Comparison of ENCODE assay signal across 29 cellular contexts in genomic region chr3:104685492-104685891, GRCh38.
"Had no signal": no experiment of that assay in that cellular context is flagged by ENCODE, and none has a peak within 500 bp of the region (broad histone marks: within the 10 kb centered on the region; RNA-seq: fewer than 3 reads in every experiment).

No MANE protein-coding gene starts in this region.

- H3K36me3 ChIP-seq: colonic mucosa, esophagus muscularis mucosa, heart right ventricle, right lobe of liver, stomach, thyroid gland, vagina had no signal

- ATAC-seq: foreskin keratinocyte; heart right ventricle; left lobe of liver; natural killer cell; right lobe of liver; stimulated activated effector memory CD8-positive, alpha-beta T cell treated with anti-CD3 and anti-CD28 coated beads, Interleukin-12 subunit alpha, Interleukin-12 subunit beta, amount 100 ng/mL, for 72 hours had no signal

- H3K4me3 Mint-ChIP-seq: dendritic cell treated with granulocyte-macrophage colony-stimulating factor and Interleukin-4, amounts not matched to agents 40 ng/mL and 50 ng/mL, for 4 days; endodermal cell; memory B cell; natural killer cell; stimulated activated effector memory CD8-positive, alpha-beta T cell treated with anti-CD3 and anti-CD28 coated beads, Interleukin-12 subunit alpha, Interleukin-12 subunit beta, amount 100 ng/mL, for 72 hours had no signal

- H3K36me3 Mint-ChIP-seq: natural killer cell; stimulated activated effector memory CD8-positive, alpha-beta T cell treated with anti-CD3 and anti-CD28 coated beads, Interleukin-12 subunit alpha, Interleukin-12 subunit beta, amount 100 ng/mL, for 72 hours had no signal

- H3K4me1 ChIP-seq: colonic mucosa, esophagus muscularis mucosa, foreskin keratinocyte, heart right ventricle, right lobe of liver, stomach, thyroid gland, vagina had no signal

- H3K27me3 ChIP-seq: colonic mucosa, esophagus muscularis mucosa, heart right ventricle, right lobe of liver, stomach, thyroid gland, vagina had no signal

- H3K9me3 Mint-ChIP-seq: endodermal cell had no signal

- H3K4me3 ChIP-seq: colonic mucosa, esophagus muscularis mucosa, heart right ventricle, lung, right lobe of liver, smooth muscle cell, stomach, thyroid gland, vagina had no signal

- H3K27me3 Mint-ChIP-seq: dendritic cell treated with granulocyte-macrophage colony-stimulating factor and Interleukin-4, amounts not matched to agents 40 ng/mL and 50 ng/mL, for 4 days; memory B cell; progenitor cell of endocrine pancreas had no signal

- H3K27ac ChIP-seq: colonic mucosa, esophagus muscularis mucosa, foreskin keratinocyte, heart right ventricle, parathyroid adenoma, right lobe of liver, stomach, thyroid gland, vagina had no signal

- FAIRE-seq: endothelial cell of umbilical vein had no signal

- H3K27ac Mint-ChIP-seq: dendritic cell treated with granulocyte-macrophage colony-stimulating factor and Interleukin-4, amounts not matched to agents 40 ng/mL and 50 ng/mL, for 4 days; endodermal cell; memory B cell; natural killer cell; progenitor cell of endocrine pancreas; stimulated activated effector memory CD8-positive, alpha-beta T cell treated with anti-CD3 and anti-CD28 coated beads, Interleukin-12 subunit alpha, Interleukin-12 subunit beta, amount 100 ng/mL, for 72 hours had no signal

- H3K4me1 Mint-ChIP-seq: endodermal cell; memory B cell; natural killer cell; stimulated activated effector memory CD8-positive, alpha-beta T cell treated with anti-CD3 and anti-CD28 coated beads, Interleukin-12 subunit alpha, Interleukin-12 subunit beta, amount 100 ng/mL, for 72 hours had no signal

- H3K9me3 ChIP-seq: colonic mucosa, esophagus muscularis mucosa, right lobe of liver, stomach, thyroid gland, vagina had no signal

- DNase-seq: colonic mucosa; effector CD8-positive, alpha-beta T cell; endodermal cell; foreskin keratinocyte; glutamatergic neuron; heart right ventricle; hippocampal formation; islet precursor cell; natural killer cell; occipital lobe; right lobe of liver; stimulated activated CD4-positive, alpha-beta T cell treated with anti-CD3 and anti-CD28 coated beads, Interleukin-12 subunit alpha, Interleukin-12 subunit beta, amount 100 ng/mL, for 4 hours; stimulated activated CD4-positive, alpha-beta T cell treated with anti-CD3 and anti-CD28 coated beads, Interleukin-1b, Interleukin-23, amount 100 ng/mL, for 48 hours; stimulated activated CD4-positive, alpha-beta T cell treated with anti-CD3 and anti-CD28 coated beads, Interleukin-4, amount 100 ng/mL, for 24 hours; stimulated activated naive CD4-positive, alpha-beta T cell treated with Interleukin-2 at 50 U/mL for 16 hours; stomach; thyroid gland; trophoblast cell had no signal
